14 cellular contexts compared by ENCODE assay signal in genomic region chr2:109317471-109318090, GRCh38.
DNase-seq lines count a peak whose midpoint lies in the region; ATAC-seq and TF ChIP-seq lines count a peak whose summit lies in the region.
"Had no signal": no experiment of that assay in that cellular context is flagged by ENCODE, and none has a peak within 500 bp of the region (broad histone marks: within the 10 kb centered on the region; RNA-seq: fewer than 3 reads in every experiment).

No MANE protein-coding gene starts in this region.

- WGBS in hepatocyte (ENCODE audit: low lambda C conversion rate, missing lambda C conversion rate) = 65% methylated on average over 15 of the region's 15 CpGs

- no peaks in the 10 kb centered on the region for H4K20me1 ChIP-seq in hepatocyte (ENCODE audit: insufficient read depth, poor library complexity, severe bottlenecking)

- no peak overlapping the region for H2AFZ ChIP-seq in hepatocyte

- no peaks in the 10 kb centered on the region for H3K79me2 ChIP-seq in hepatocyte

- no peak for ATAC-seq in HG02840 (IDR thresholded peaks at IDR 0.05; ENCODE audit: low FRiP score, unreplicated experiment)
- ATAC-seq: GM12878; natural killer cell treated with Interleukin-12 subunit alpha and Interleukin-12 subunit beta and Interleukin-15 and Interleukin-18, amount 100 ng/mL, for 72 hours had no signal

- peak overlapping the region; percentile 67 for H3K4me2 ChIP-seq in hepatocyte
- H3K4me2 ChIP-seq: KMS-11 had no signal

- peak overlapping the region; percentile 84 for H3K27ac ChIP-seq in hepatocyte
- peak overlapping the region; percentile 80 for H3K27ac ChIP-seq in skeletal muscle tissue (ENCODE audit: low read depth, low read length)
- H3K27ac ChIP-seq: KMS-11 had no signal

- H3K9me2 ChIP-seq in hepatocyte (replicated peaks; ENCODE audit: insufficient read depth) = no peaks in the 10 kb centered on the region

- H3K36me3 ChIP-seq in hepatocyte (replicated peaks; ENCODE audit: insufficient read depth, low read depth) (no peaks in the 10 kb centered on the region), skeletal muscle tissue (ENCODE audit: control insufficient read depth in 3 of 3, insufficient read depth in 3 of 3, low read length in 3 of 3) (no peaks in the 10 kb centered on the region)

- DNase-seq in AG20443 (ENCODE audit: low spot score) (peak; percentile 20), hepatocyte (ENCODE audit: low spot score) (no peak), NCI-H146 treated with DMSO at 0.1 percent for 48 hours (lab: John Stamatoyannopoulos, UW; ENCODE audit: unreplicated experiment) (no peak), pons (ENCODE audit: low spot score) (no peak)
- no peak for DNase-seq in central memory CD4-positive, alpha-beta T cell
- DNase-seq: activated CD8-positive, alpha-beta memory T cell treated with anti-CD3 and anti-CD28 coated beads, Interleukin-2, amount 50 U/mL, for 4 hours; NCI-H2029; SIG-M5 had no signal

- H3K9me3 ChIP-seq in hepatocyte (ENCODE audit: low read depth) (no peaks in the 10 kb centered on the region), skeletal muscle tissue (ENCODE audit: control insufficient read depth in 3 of 3, low read length in 3 of 3) (no peaks in the 10 kb centered on the region)

- peaks cover 35% of the 10 kb centered on the region for H3K4me1 ChIP-seq in hepatocyte (ENCODE audit: insufficient read depth)
- peaks cover 43 to 51% (median 46%) of the 10 kb centered on the region in 3 donors for H3K4me1 ChIP-seq in skeletal muscle tissue (ENCODE audit: control insufficient read depth in 3 of 3, insufficient read depth in 3 of 3, low read length in 3 of 3)

- peak overlapping the region in 1 of 3 donors; percentile 71 for H3K9ac ChIP-seq in skeletal muscle tissue (ENCODE audit: low read depth in 1 of 3, low read length in 3 of 3)
- H3K9ac ChIP-seq: KMS-11 had no signal

- H3K4me3 ChIP-seq in WI38 (ENCODE audit: low read depth, low read length) (peak overlapping the region; percentile 43), hepatocyte (no peak overlapping the region), skeletal muscle tissue (ENCODE audit: low read length in 3 of 3) (peak overlapping the region in 2 of 3 donors; percentile 34 to 56)
- H3K4me3 ChIP-seq: GM12878 had no signal

- H3K27me3 ChIP-seq in hepatocyte = no peaks in the 10 kb centered on the region
- no peaks in the 10 kb centered on the region for H3K27me3 ChIP-seq in skeletal muscle tissue (ENCODE audit: control insufficient read depth in 3 of 3, insufficient read depth in 3 of 3, low read length in 3 of 3)

- no peak for TF ChIP-seq CTCF in WI38 (IDR thresholded peaks at IDR 0.05; ENCODE audit: low read depth, low read length)
- TF ChIP-seq CTCF in hepatocyte (IDR thresholded peaks at IDR 0.05; ENCODE audit: poor library complexity) = no peak
